8 cellular contexts compared by ENCODE assay signal in genomic region chr6:157143171-157143884, GRCh38.
DNase-seq lines count a peak whose midpoint lies in the region; TF ChIP-seq lines count a peak whose summit lies in the region.

No MANE protein-coding gene starts in this region.

- H3K36me3 ChIP-seq in neuronal stem cell (replicated peaks in 1 of 2; ENCODE audit: control insufficient read depth in 2 of 2, insufficient read depth in 2 of 2, low read length in 2 of 2) = peaks cover 3 to 34% of the 10 kb centered on the region in 2 donors
- H3K36me3 ChIP-seq in sigmoid colon = peaks cover 0 to 30% (median 0%) of the 10 kb centered on the region in 4 donors
- peaks cover 6% of the 10 kb centered on the region for H3K36me3 ChIP-seq in A673 (ENCODE audit: insufficient read depth, low read length, poor library complexity, severe bottlenecking)

- no peak overlapping the region for H4K8ac ChIP-seq in neuronal stem cell (ENCODE audit: low read depth, low read length)

- H3K18ac ChIP-seq in neuronal stem cell (ENCODE audit: low read length) = no peak overlapping the region

- no peak for TF ChIP-seq POLR2A in sigmoid colon (IDR thresholded peaks at IDR 0.05)

- TF ChIP-seq EP300 in sigmoid colon (IDR thresholded peaks at IDR 0.05) = no peak

- no peak overlapping the region for H3K14ac ChIP-seq in neuronal stem cell (ENCODE audit: low read length)

- no peaks in the 10 kb centered on the region for H3K9me3 ChIP-seq in neuronal stem cell (replicated peaks in 1 of 2; ENCODE audit: control insufficient read depth in 2 of 2, insufficient read depth in 1 of 2, low read depth in 1 of 2, low read length in 2 of 2)
- no peaks in the 10 kb centered on the region for H3K9me3 ChIP-seq in sigmoid colon
- H3K9me3 ChIP-seq in A673 (ENCODE audit: low read depth, low read length, poor library complexity, severe bottlenecking) = no peaks in the 10 kb centered on the region

- WGBS in neuronal stem cell (ENCODE audit: extremely low coverage in 2 of 2, insufficient read length in 2 of 2, insufficient replicate concordance in 1 of 2), 2 donors = no CpG with 5 or more reads among the region's 10 CpGs
- 77 to 85% methylated on average over 10 of the region's 10 CpGs for whole genome bisulfite sequencing in sigmoid colon, 2 donors

- H2BK5ac ChIP-seq in neuronal stem cell (ENCODE audit: low read length) = no peak overlapping the region

- no peak overlapping the region for H4K91ac ChIP-seq in neuronal stem cell (ENCODE audit: low read depth, low read length, poor library complexity)

- BruUV-seq in A673 (replicated peaks; lab: Mats Ljungman, UMichigan) = no TSS peak

- H2AK5ac ChIP-seq in neuronal stem cell (ENCODE audit: low read depth, low read length) = no peak overlapping the region

- in situ Hi-C loops in Caki2 (cut with HindIII; ENCODE audit: low pct_unique_long_range_greater_than_20kb, low sequenced_read_pairs) = no loop called here

- POLR2A ChIA-PET in A673 (lab: Charles Lee; ENCODE audit: low non-redundant PET) = no interaction called here

- intact Hi-C loops in sigmoid colon (cut with DNase I) = no loop called here
- intact Hi-C loops in A673 (cut with micrococcal nuclease; ENCODE audit: unreplicated experiment) = no loop called here

- H3K27ac ChIP-seq in neuronal stem cell (replicated peaks; ENCODE audit: low read length) (peak overlapping the region; percentile 82), sigmoid colon (peak overlapping the region in 2 of 4 donors; percentile 49 to 66), A673 (ENCODE audit: low read depth, low read length, poor library complexity, severe bottlenecking) (no peak overlapping the region)

- no peak overlapping the region for H3K4me3 ChIP-seq in neuronal stem cell (ENCODE audit: low read length in 2 of 2)
- no peak overlapping the region for H3K4me3 ChIP-seq in sigmoid colon
- no peak overlapping the region for H3K4me3 ChIP-seq in A673 (ENCODE audit: low read depth, low read length, poor library complexity, severe bottlenecking)

- no peak overlapping the region for H2BK120ac ChIP-seq in neuronal stem cell (ENCODE audit: low read depth, low read length)

- CTCF ChIA-PET in A673 (lab: Charles Lee) = no interaction called here

- H3K4me1 ChIP-seq in neuronal stem cell (ENCODE audit: control insufficient read depth in 2 of 2, insufficient read depth in 1 of 2, low read depth in 1 of 2, low read length in 2 of 2) (peaks cover 0 to 30% of the 10 kb centered on the region in 2 donors), sigmoid colon (peaks cover 0 to 49% (median 42%) of the 10 kb centered on the region in 4 donors), A673 (ENCODE audit: insufficient read depth, low read length, poor library complexity, severe bottlenecking) (peaks cover 42% of the 10 kb centered on the region)

- no peak overlapping the region for H3K4ac ChIP-seq in neuronal stem cell (ENCODE audit: low read length)

- DNase-seq in Caki2 (ENCODE audit: low read depth) = peak; percentile 8
- peak; percentile 60 for DNase-seq in NCI-H1092 treated with DMSO at 0.1 percent for 48 hours (lab: John Stamatoyannopoulos, UW)
- peak; percentile 37 for DNase-seq in dedifferentiated amniotic fluid mesenchymal stem cell (ENCODE audit: extremely low spot score)
- DNase-seq in neuronal stem cell (ENCODE audit: low spot score) = no peak
- no peak for DNase-seq in sigmoid colon
- DNase-seq in NOMO-1 treated with dmso at 0.1 percent for 144 hours (lab: John Stamatoyannopoulos, UW; ENCODE audit: unreplicated experiment) = no peak
- no peak for DNase-seq in A673 (ENCODE audit: low spot score)
- no peak for DNase-seq in epidermal melanocyte (ENCODE audit: insufficient read length, low spot score)

- H3K27me3 ChIP-seq in neuronal stem cell (ENCODE audit: control insufficient read depth in 3 of 3, insufficient read depth in 3 of 3, low read depth in 1 of 3, low read length in 3 of 3) (no peaks in the 10 kb centered on the region), sigmoid colon (no peaks in the 10 kb centered on the region), A673 (replicated peaks; ENCODE audit: insufficient read depth, low read depth, low read length, poor library complexity) (no peaks in the 10 kb centered on the region)

- no peaks in the 10 kb centered on the region for H3K79me1 ChIP-seq in neuronal stem cell (ENCODE audit: low read depth, low read length)

- H2AFZ ChIP-seq in neuronal stem cell (ENCODE audit: low read length) = no peak overlapping the region

- H3K4me2 ChIP-seq in neuronal stem cell (ENCODE audit: insufficient read depth, low read length, poor library complexity, severe bottlenecking) = no peak overlapping the region

- TF ChIP-seq CTCF in sigmoid colon (IDR thresholded peaks at IDR 0.05) (no peak), A673 (conservative IDR thresholded peaks at IDR 0.05; ENCODE audit: low read depth, low read length) (no peak)

- H2BK15ac ChIP-seq in neuronal stem cell (ENCODE audit: low read length) = no peak overlapping the region

- H3K23ac ChIP-seq in neuronal stem cell (ENCODE audit: low read depth, low read length, poor library complexity) = no peak overlapping the region

- no peak overlapping the region for H3K9ac ChIP-seq in neuronal stem cell (ENCODE audit: low read depth, low read length, poor library complexity)

- H2BK12ac ChIP-seq in neuronal stem cell (ENCODE audit: low read length) = no peak overlapping the region

Comparison
In these comparisons a context has a peak if more than half of its experiments do, and no peak if none do; other contexts are left out.
1. DNase-seq: peak in Caki2 (single experiment), NCI-H1092 treated with DMSO at 0.1 percent for 48 hours (single experiment) and dedifferentiated amniotic fluid mesenchymal stem cell (single experiment); none in neuronal stem cell (single experiment), sigmoid colon (single experiment), NOMO-1 treated with dmso at 0.1 percent for 144 hours (single experiment), A673 (single experiment) and epidermal melanocyte (single experiment).